ENCODE assay signal across 27 cellular contexts in genomic region chr14:57834961-57835360, GRCh38. TPM values are rescaled to one million over a fixed set of nuclear protein-coding genes. Genes with fewer than 3 reads are reported as not detected.
"Had no signal": no experiment of that assay in that cellular context is flagged by ENCODE, and none has a peak within 500 bp of the region (broad histone marks: within the 10 kb centered on the region; RNA-seq: fewer than 3 reads in every experiment).

No MANE protein-coding gene starts in this region.

- H2AFZ ChIP-seq: hepatocyte had no signal

- H3K9me3 ChIP-seq: colonic mucosa, esophagus muscularis mucosa, left ventricle myocardium inferior, pancreas, psoas muscle, vagina had no signal

- FAIRE-seq: bronchial epithelial cell, frontal cortex, pancreas had no signal

- H3K4me2 ChIP-seq: hepatocyte had no signal

- H3K4me3 ChIP-seq: colonic mucosa, dorsolateral prefrontal cortex, esophagus muscularis mucosa, hepatocyte, left ventricle myocardium inferior, pancreas, psoas muscle, vagina had no signal

- H3K79me2 ChIP-seq: hepatocyte had no signal

- DNase-seq: activated CD4-positive, alpha-beta memory T cell treated with anti-CD3 and anti-CD28 coated beads for 36 hours; activated CD4-positive, alpha-beta T cell treated with anti-CD3 and anti-CD28 coated beads for 48 hours; activated CD4-positive, CD25-positive, alpha-beta regulatory T cell; activated naive CD4-positive, alpha-beta T cell treated with Interleukin-2 at 50 U/mL for 16 hours; activated naive CD8-positive, alpha-beta T cell treated with anti-CD3 and anti-CD28 coated beads for 36 hours; activated T-cell treated with anti-CD3 and anti-CD28 coated beads, Interleukin-2, amount 50 U/mL, for 48 hours; colonic mucosa; dorsolateral prefrontal cortex; effector memory CD8-positive, alpha-beta T cell; glutamatergic neuron; immature natural killer cell; left ventricle myocardium inferior; pancreas; psoas muscle; right cardiac atrium; stimulated activated CD4-positive, alpha-beta T cell treated with anti-CD3 and anti-CD28 coated beads, Interleukin-12 subunit alpha, Interleukin-12 subunit beta, amount 100 ng/mL, for 4 hours; stimulated activated CD4-positive, alpha-beta T cell treated with anti-CD3 and anti-CD28 coated beads, Interleukin-4, amount 100 ng/mL, for 4 hours; stimulated activated naive CD8-positive, alpha-beta T cell treated with anti-CD3 and anti-CD28 coated beads, Interleukin-15, amount 100 ng/mL, for 72 hours had no signal

- ATAC-seq: effector memory CD8-positive, alpha-beta T cell; pancreas; psoas muscle; right cardiac atrium; stimulated activated naive CD8-positive, alpha-beta T cell treated with anti-CD3 and anti-CD28 coated beads, Interleukin-15, amount 100 ng/mL, for 72 hours had no signal

- H3K27me3 ChIP-seq: colonic mucosa, esophagus muscularis mucosa, hepatocyte, pancreas, vagina had no signal

- H3K36me3 ChIP-seq: colonic mucosa, esophagus muscularis mucosa, left ventricle myocardium inferior, pancreas, vagina had no signal

- H3K27ac ChIP-seq: colonic mucosa, dorsolateral prefrontal cortex, esophagus muscularis mucosa, hepatocyte, left ventricle myocardium inferior, pancreas, psoas muscle, vagina had no signal

- H3K4me1 ChIP-seq: colonic mucosa, left ventricle myocardium inferior, pancreas, psoas muscle had no signal

RNA-seq across cellular contexts. Expression of gene SLC35F4, which starts 30.9 kb away (rescaled TPM):
- total RNA-seq: activated CD4-positive, alpha-beta memory T cell treated with anti-CD3 and anti-CD28 coated beads for 36 hours; activated naive CD8-positive, alpha-beta T cell treated with anti-CD3 and anti-CD28 coated beads for 36 hours; bronchial epithelial cell; colonic mucosa; kidney epithelial cell; left ventricle myocardium inferior; mononuclear cell; myocyte; psoas muscle; right cardiac atrium; skeletal muscle tissue; vagina had no signal
- polyA plus RNA-seq: hepatocyte, immature natural killer cell, psoas muscle, right cardiac atrium had no signal
